In genomic region chr13:72689181-72689696, GRCh38 we compare ENCODE assay signal across 34 cellular contexts.
"Had no signal": no experiment of that assay in that cellular context is flagged by ENCODE, and none has a peak within 500 bp of the region (broad histone marks: within the 10 kb centered on the region; RNA-seq: fewer than 3 reads in every experiment).

No MANE protein-coding gene starts in this region.

- H3K36me3 ChIP-seq: MG63 had no signal

- H3K27me3 ChIP-seq: MG63 had no signal

- H3K9ac ChIP-seq: KMS-11 had no signal

- DNase-seq: Karpas-422, Kasumi-1, MG63, MM.1S, MV-4-11, NCI-H1048, NCI-H1092, NCI-H1092 treated with DMSO at 0.1 percent for 48 hours, NCI-H1105, NCI-H1105 treated with DMSO at 0.1 percent for 48 hours, NCI-H1417, NCI-H1417 treated with DMSO at 0.1 percent for 48 hours, NCI-H1436, NCI-H1436 treated with DMSO at 0.1 percent for 48 hours, NCI-H146, NCI-H1694, NCI-H1694 treated with DMSO at 0.1 percent for 48 hours, NCI-H187, NCI-H187 treated with DMSO at 0.1 percent for 48 hours, NCI-H1930, NCI-H2029, NCI-H2029 treated with DMSO at 0.1 percent for 48 hours, NCI-H2081, NCI-H2081 treated with DMSO at 0.1 percent for 48 hours, NCI-H2107, NCI-H2171, NCI-H2171 treated with DMSO at 0.1 percent for 48 hours, NCI-H2227 treated with DMSO at 0.1 percent for 48 hours, NCI-H226, NCI-H345, NCI-H446, NCI-H446 treated with DMSO at 0.1 percent for 48 hours, NCI-H510A had no signal

- H3K4me2 ChIP-seq: KMS-11 had no signal

- H3K27ac ChIP-seq: KMS-11 had no signal

- H3K4me3 ChIP-seq: MG63 had no signal

- H3K9me3 ChIP-seq: MG63 had no signal
